ENCODE assay signal across 10 cellular contexts in the genomic region with DNA sequence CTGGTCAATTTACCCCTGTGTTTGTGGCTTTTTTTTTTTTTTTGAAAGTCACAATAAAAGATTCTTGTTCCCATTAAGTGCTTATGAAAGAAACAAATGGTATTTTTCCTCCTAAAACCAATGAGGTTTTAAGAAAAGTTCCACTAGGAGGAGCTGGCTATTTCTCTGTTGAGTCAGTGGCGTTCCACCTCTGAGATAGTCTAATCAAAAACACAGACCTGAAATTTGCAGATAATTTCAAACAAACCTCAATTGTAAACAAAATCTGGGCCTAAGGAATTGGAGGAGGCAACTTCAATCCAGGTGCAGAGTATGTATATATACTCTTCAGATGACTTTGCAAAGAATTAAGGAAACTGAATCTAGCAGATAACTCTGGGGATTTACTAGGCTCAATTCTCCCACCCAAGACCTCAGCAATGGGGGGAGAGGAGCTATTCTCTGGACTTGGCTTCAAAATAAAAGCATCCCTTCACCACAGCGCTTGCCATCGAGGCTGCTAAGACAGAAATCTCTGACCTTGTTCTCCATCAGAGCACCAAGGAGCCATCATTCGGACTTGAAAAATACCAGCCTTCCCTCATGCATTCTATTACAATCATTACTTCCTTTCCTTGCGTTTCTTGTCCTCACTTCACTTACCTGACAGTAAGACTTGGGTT. TPM values are rescaled to one million over a fixed set of nuclear protein-coding genes. Genes with fewer than 3 reads are reported as not detected.
DNase-seq lines count a peak whose midpoint lies in the region; ATAC-seq and TF ChIP-seq lines count a peak whose summit lies in the region.
"Had no signal": no experiment of that assay in that cellular context is flagged by ENCODE, and none has a peak within 500 bp of the region (broad histone marks: within the 10 kb centered on the region; RNA-seq: fewer than 3 reads in every experiment).

No MANE protein-coding gene starts in this region.

- no peaks in the 10 kb centered on the region for H3K36me3 ChIP-seq in osteoblast (ENCODE audit: insufficient read depth, low read length)

- H4K20me1 ChIP-seq in osteoblast (ENCODE audit: insufficient read depth, low read length): no peaks in the 10 kb centered on the region

- DNase-seq in ELR (ENCODE audit: low read depth) (peak; percentile 54), NCI-H226 (peak; percentile 14), dorsolateral prefrontal cortex (no peak), osteoblast (ENCODE audit: insufficient read length, low spot score, missing footprints) (no peak), KG1 (lab: John Stamatoyannopoulos, UW) (no peak), NCI-H1436 (lab: John Stamatoyannopoulos, UW) (no peak)
- DNase-seq in stimulated activated naive CD4-positive, alpha-beta T cell treated with Interleukin-2 at 50 U/mL for 16 hours (lab: John Stamatoyannopoulos, UW): no peak
- DNase-seq: activated naive CD8-positive, alpha-beta T cell treated with anti-CD3 and anti-CD28 coated beads, Interleukin-2, amount 10 ng/mL, durations not matched to agents 7 days and 5 days had no signal

- H2AFZ ChIP-seq in osteoblast (ENCODE audit: low read length): no peak overlapping the region

- H3K9me3 ChIP-seq in osteoblast (ENCODE audit: low read depth, low read length): no peaks in the 10 kb centered on the region

- no peak for ATAC-seq in HG03521 (IDR thresholded peaks at IDR 0.05; ENCODE audit: unreplicated experiment)

- no peaks in the 10 kb centered on the region for H3K79me2 ChIP-seq in osteoblast (ENCODE audit: insufficient read depth, low read length)

- TF ChIP-seq CTCF in dorsolateral prefrontal cortex (IDR thresholded peaks at IDR 0.05 in 54 of 56, conservative IDR thresholded peaks at IDR 0.05 in 2 of 56; ENCODE audit: low read depth in 1 of 56, partially characterized antibody in 56 of 56) (peak in 38 of 56 donors; percentile 10 to 57 (median 28)), osteoblast (IDR thresholded peaks at IDR 0.05; ENCODE audit: extremely low read depth, low read depth, low read length) (peak; percentile 43)

- no peak overlapping the region for H3K4me2 ChIP-seq in osteoblast (ENCODE audit: insufficient read depth, low read length)

- H3K4me3 ChIP-seq in dorsolateral prefrontal cortex (no peak overlapping the region), osteoblast (ENCODE audit: insufficient read depth, low read length) (no peak overlapping the region)
- H3K4me3 ChIP-seq: lung had no signal

- H3K4me1 ChIP-seq in osteoblast (ENCODE audit: insufficient read depth, low read length): peaks cover 7% of the 10 kb centered on the region

- H3K27me3 ChIP-seq in dorsolateral prefrontal cortex (no peaks in the 10 kb centered on the region), osteoblast (ENCODE audit: insufficient read depth, low read length) (no peaks in the 10 kb centered on the region)

- intact Hi-C loops in dorsolateral prefrontal cortex (cut with DNase I): loop anchor here in 1 of 2 donors (5.0 to 10.0 kb wide), 3 partner anchors 80 to 598 kb away; no protein-coding TSS in a partner anchor

- H3K27ac ChIP-seq in dorsolateral prefrontal cortex (no peak overlapping the region), osteoblast (ENCODE audit: low read depth, low read length) (no peak overlapping the region)

RNA-seq across cellular contexts. Expression of a gene that starts 52.4 kb away (rescaled TPM):
- total RNA-seq in dorsolateral prefrontal cortex (10 to 100 TPM in 29 of 120 experiments, 1 to 10 TPM in 91; 2.8 to 23.5 (median 7.3) TPM), osteoblast (4.7 and 5.4 TPM in 2 replicates)

Comparison
In these comparisons a context has a peak if more than half of its experiments do, and no peak if none do; other contexts are left out.
1. DNase-seq: peak in ELR (single experiment) and NCI-H226 (single experiment); none in dorsolateral prefrontal cortex (0 of 10), osteoblast (single experiment), stimulated activated naive CD4-positive, alpha-beta T cell treated with Interleukin-2 at 50 U/mL for 16 hours (single experiment), KG1 (single experiment) and NCI-H1436 (single experiment).